Comparison of ENCODE assay signal across 13 cellular contexts in genomic region chr22:30252411-30253204, GRCh38. TPM values are rescaled to one million over a fixed set of nuclear protein-coding genes. Genes with fewer than 3 reads are reported as not detected.
DNase-seq lines count a peak whose midpoint lies in the region; ATAC-seq, FAIRE-seq and TF ChIP-seq lines count a peak whose summit lies in the region.
"Had no signal": no experiment of that assay in that cellular context is flagged by ENCODE, and none has a peak within 500 bp of the region (broad histone marks: within the 10 kb centered on the region; RNA-seq: fewer than 3 reads in every experiment).

No MANE protein-coding gene starts in this region.

- peak overlapping the region; percentile 75 for H3K4me3 Mint-ChIP-seq in activated naive CD8-positive, alpha-beta T cell treated with anti-CD3 and anti-CD28 coated beads, Interleukin-2, amount 10 ng/mL, durations not matched to agents 7 days and 5 days
- H3K4me3 Mint-ChIP-seq in activated naive CD8-positive, alpha-beta T cell treated with anti-CD3 and anti-CD28 coated beads for 36 hours, result no peak overlapping the region
- H3K4me3 Mint-ChIP-seq in T-helper 17 cell, result no peak overlapping the region
- no peak overlapping the region for H3K4me3 Mint-ChIP-seq in effector memory CD8-positive, alpha-beta T cell
- H3K4me3 Mint-ChIP-seq: memory B cell had no signal

- FAIRE-seq in kidney (lab: Jason Lieb, UNC), result no peak

- peaks cover 48% of the 10 kb centered on the region for H3K4me1 Mint-ChIP-seq in activated naive CD8-positive, alpha-beta T cell treated with anti-CD3 and anti-CD28 coated beads, Interleukin-2, amount 10 ng/mL, durations not matched to agents 7 days and 5 days
- peaks cover 33% of the 10 kb centered on the region for H3K4me1 Mint-ChIP-seq in activated naive CD8-positive, alpha-beta T cell treated with anti-CD3 and anti-CD28 coated beads for 36 hours
- H3K4me1 Mint-ChIP-seq in T-helper 17 cell, result peaks cover 19% of the 10 kb centered on the region
- H3K4me1 Mint-ChIP-seq in effector memory CD8-positive, alpha-beta T cell (ENCODE audit: low read depth in 2 of 2), result peaks cover 9 to 14% of the 10 kb centered on the region in 2 donors

- TF ChIP-seq CTCF in kidney (IDR thresholded peaks at IDR 0.05; ENCODE audit: borderline replicate concordance, extremely low read depth, insufficient read depth) (no peak), tibial artery (IDR thresholded peaks at IDR 0.05) (no peak)

- H3K4me3 ChIP-seq in kidney (ENCODE audit: low read length in 2 of 2), result no peak overlapping the region
- peak overlapping the region; percentile 2 to 29 for H3K4me3 ChIP-seq in tibial artery

- peak overlapping the region; percentile 93 for H3K27ac Mint-ChIP-seq in activated naive CD8-positive, alpha-beta T cell treated with anti-CD3 and anti-CD28 coated beads, Interleukin-2, amount 10 ng/mL, durations not matched to agents 7 days and 5 days
- H3K27ac Mint-ChIP-seq in activated naive CD8-positive, alpha-beta T cell treated with anti-CD3 and anti-CD28 coated beads for 36 hours, result no peak overlapping the region
- peak overlapping the region; percentile 37 for H3K27ac Mint-ChIP-seq in T-helper 17 cell
- no peak overlapping the region for H3K27ac Mint-ChIP-seq in effector memory CD8-positive, alpha-beta T cell
- H3K27ac Mint-ChIP-seq: memory B cell had no signal

- H3K27ac ChIP-seq in kidney (ENCODE audit: low read depth in 2 of 2, low read length in 2 of 2), result peak overlapping the region; percentile 23 to 51
- no peak overlapping the region for H3K27ac ChIP-seq in tibial artery
- H3K27ac ChIP-seq: C4-2B had no signal

- ATAC-seq in activated naive CD8-positive, alpha-beta T cell treated with anti-CD3 and anti-CD28 coated beads, Interleukin-2, amount 10 ng/mL, durations not matched to agents 7 days and 5 days (ENCODE audit: low read depth), result peak; percentile 40
- ATAC-seq in T-helper 17 cell (no peak), HG02759 (IDR thresholded peaks at IDR 0.05; ENCODE audit: unreplicated experiment) (no peak)
- no peak for ATAC-seq in effector memory CD8-positive, alpha-beta T cell (replicated peaks)

- H3K4me1 ChIP-seq in kidney (ENCODE audit: control insufficient read depth in 1 of 2, insufficient read depth in 1 of 2, low read depth in 1 of 2, low read length in 2 of 2), result peaks cover 12 to 16% of the 10 kb centered on the region in 2 donors
- peaks cover 0 to 33% (median 20%) of the 10 kb centered on the region in 4 donors for H3K4me1 ChIP-seq in tibial artery

- peaks cover 0 to 16% of the 10 kb centered on the region in 2 donors for H3K27me3 ChIP-seq in tibial artery

- H3K36me3 ChIP-seq in kidney (ENCODE audit: control insufficient read depth in 1 of 2, insufficient read depth in 2 of 2, low read length in 2 of 2), result no peaks in the 10 kb centered on the region
- no peaks in the 10 kb centered on the region for H3K36me3 ChIP-seq in tibial artery

- POLR2A ChIA-PET in activated naive CD8-positive, alpha-beta T cell treated with anti-CD3 and anti-CD28 coated beads, Interleukin-2, amount 10 ng/mL, durations not matched to agents 7 days and 5 days (lab: Charles Lee), result interaction anchor here (0.7 to 2.9 kb wide), 8 partner anchors 10 to 77 kb away, joined by 3 to 11 read pairs (median 4); no protein-coding TSS in a partner anchor

- H3K36me3 Mint-ChIP-seq in activated naive CD8-positive, alpha-beta T cell treated with anti-CD3 and anti-CD28 coated beads, Interleukin-2, amount 10 ng/mL, durations not matched to agents 7 days and 5 days, result no peaks in the 10 kb centered on the region
- H3K36me3 Mint-ChIP-seq in activated naive CD8-positive, alpha-beta T cell treated with anti-CD3 and anti-CD28 coated beads for 36 hours, result no peaks in the 10 kb centered on the region
- peaks cover 4% of the 10 kb centered on the region for H3K36me3 Mint-ChIP-seq in T-helper 17 cell (ENCODE audit: low read depth)
- H3K36me3 Mint-ChIP-seq in effector memory CD8-positive, alpha-beta T cell (ENCODE audit: insufficient read depth), result peaks cover 6% of the 10 kb centered on the region
- H3K36me3 Mint-ChIP-seq: memory B cell had no signal

- no peaks in the 10 kb centered on the region for H3K9me3 Mint-ChIP-seq in activated naive CD8-positive, alpha-beta T cell treated with anti-CD3 and anti-CD28 coated beads, Interleukin-2, amount 10 ng/mL, durations not matched to agents 7 days and 5 days
- no peaks in the 10 kb centered on the region for H3K9me3 Mint-ChIP-seq in activated naive CD8-positive, alpha-beta T cell treated with anti-CD3 and anti-CD28 coated beads for 36 hours
- no peaks in the 10 kb centered on the region for H3K9me3 Mint-ChIP-seq in effector memory CD8-positive, alpha-beta T cell
- H3K9me3 Mint-ChIP-seq: memory B cell had no signal

- no peak overlapping the region for H3K9ac ChIP-seq in kidney (ENCODE audit: low read length in 2 of 2)

- intact Hi-C loops in kidney (cut with DNase I), result no loop called here
- intact Hi-C loops in tibial artery (cut with DNase I; ENCODE audit: low total_unique reads), result no loop called here

- H3K9me3 ChIP-seq in T-helper 17 cell (ENCODE audit: control insufficient read depth, low read length, poor library complexity, severe bottlenecking) (no peaks in the 10 kb centered on the region), kidney (ENCODE audit: control insufficient read depth in 1 of 2, low read length in 2 of 2) (no peaks in the 10 kb centered on the region), tibial artery (no peaks in the 10 kb centered on the region)

- H3K27me3 Mint-ChIP-seq in activated naive CD8-positive, alpha-beta T cell treated with anti-CD3 and anti-CD28 coated beads, Interleukin-2, amount 10 ng/mL, durations not matched to agents 7 days and 5 days, result no peaks in the 10 kb centered on the region
- H3K27me3 Mint-ChIP-seq in activated naive CD8-positive, alpha-beta T cell treated with anti-CD3 and anti-CD28 coated beads for 36 hours, result peaks cover 10% of the 10 kb centered on the region
- H3K27me3 Mint-ChIP-seq in T-helper 17 cell, result no peaks in the 10 kb centered on the region
- H3K27me3 Mint-ChIP-seq in effector memory CD8-positive, alpha-beta T cell, result peaks cover 13 to 14% of the 10 kb centered on the region in 2 donors

- peak; percentile 54 for DNase-seq in activated naive CD8-positive, alpha-beta T cell treated with anti-CD3 and anti-CD28 coated beads, Interleukin-2, amount 10 ng/mL, durations not matched to agents 7 days and 5 days
- DNase-seq in activated naive CD8-positive, alpha-beta T cell treated with anti-CD3 and anti-CD28 coated beads for 36 hours, result no peak
- DNase-seq in T-helper 17 cell, result no peak
- no peak for DNase-seq in kidney
- no peak for DNase-seq in tibial artery
- DNase-seq in effector memory CD8-positive, alpha-beta T cell, result no peak
- no peak for DNase-seq in stimulated activated CD4-positive, alpha-beta T cell treated with anti-CD3 and anti-CD28 coated beads, Interleukin-15, amount 100 ng/mL, for 24 hours
- DNase-seq: KG1 had no signal

RNA-seq across cellular contexts. Expression of gene LIF, which starts 6.0 kb away (rescaled TPM):
- 100 to 1,000 TPM; 508 to 564 TPM for total RNA-seq in activated naive CD8-positive, alpha-beta T cell treated with anti-CD3 and anti-CD28 coated beads, Interleukin-2, amount 10 ng/mL, durations not matched to agents 7 days and 5 days
- total RNA-seq in activated naive CD8-positive, alpha-beta T cell treated with anti-CD3 and anti-CD28 coated beads for 36 hours, result 100 to 1,000 TPM; 282 to 288 TPM
- total RNA-seq in T-helper 17 cell, result 1 to 10 TPM; 1.8 to 5.3 TPM
- total RNA-seq in kidney, result 10.7 TPM
- 0.67 TPM for polyA plus RNA-seq in kidney (ENCODE audit: insufficient read depth, low read depth, low replicate concordance)

RNA-seq across cellular contexts. Expression of gene OSM, which starts 14.0 kb away (rescaled TPM):
- total RNA-seq in activated naive CD8-positive, alpha-beta T cell treated with anti-CD3 and anti-CD28 coated beads, Interleukin-2, amount 10 ng/mL, durations not matched to agents 7 days and 5 days, result 100 to 1,000 TPM; 125 to 142 TPM
- 10 to 100 TPM; 47.9 to 50.7 TPM for total RNA-seq in activated naive CD8-positive, alpha-beta T cell treated with anti-CD3 and anti-CD28 coated beads for 36 hours
- 10 to 100 TPM; 29.1 to 35.2 TPM for total RNA-seq in T-helper 17 cell
- 1.2 TPM for total RNA-seq in kidney
- polyA plus RNA-seq in kidney (ENCODE audit: insufficient read depth, low read depth, low replicate concordance), result 0.56 TPM
- total RNA-seq: epithelial cell of proximal tubule, SK-MEL-5 had no signal

RNA-seq across cellular contexts. Expression of gene CASTOR1, which starts 36.7 kb away (rescaled TPM):
- 10 to 100 TPM; 24.2 to 27.5 TPM for total RNA-seq in activated naive CD8-positive, alpha-beta T cell treated with anti-CD3 and anti-CD28 coated beads, Interleukin-2, amount 10 ng/mL, durations not matched to agents 7 days and 5 days
- 1 to 10 TPM; 2.8 to 3.5 TPM for total RNA-seq in activated naive CD8-positive, alpha-beta T cell treated with anti-CD3 and anti-CD28 coated beads for 36 hours
- total RNA-seq in T-helper 17 cell, result 10 to 100 TPM; 10.6 to 12.4 TPM
- 16.5 TPM for total RNA-seq in kidney
- 71.7 TPM for polyA plus RNA-seq in kidney (ENCODE audit: insufficient read depth, low read depth, low replicate concordance)

Comparison
In these comparisons a context has a peak if more than half of its experiments do, and no peak if none do; other contexts are left out.
1. H3K27ac Mint-ChIP-seq: peak in activated naive CD8-positive, alpha-beta T cell treated with anti-CD3 and anti-CD28 coated beads, Interleukin-2, amount 10 ng/mL, durations not matched to agents 7 days and 5 days (single experiment) and T-helper 17 cell (single experiment); none in activated naive CD8-positive, alpha-beta T cell treated with anti-CD3 and anti-CD28 coated beads for 36 hours (single experiment) and effector memory CD8-positive, alpha-beta T cell (0 of 2).
2. H3K27ac ChIP-seq: peak in kidney (2 of 2); none in tibial artery (0 of 2).
3. H3K4me3 ChIP-seq: peak in tibial artery (2 of 2); none in kidney (0 of 2).
4. RNA of gene LIF, which starts 6.0 kb away (total RNA-seq): 508 to 564 TPM in activated naive CD8-positive, alpha-beta T cell treated with anti-CD3 and anti-CD28 coated beads, Interleukin-2, amount 10 ng/mL, durations not matched to agents 7 days and 5 days and 282 to 288 TPM in activated naive CD8-positive, alpha-beta T cell treated with anti-CD3 and anti-CD28 coated beads for 36 hours; 10.7 TPM in kidney (single experiment) and 1.8 to 5.3 TPM in T-helper 17 cell; every median in the first group is over 10 times any median in the second.
5. RNA of gene OSM, which starts 14.0 kb away (total RNA-seq): 125 to 142 TPM in activated naive CD8-positive, alpha-beta T cell treated with anti-CD3 and anti-CD28 coated beads, Interleukin-2, amount 10 ng/mL, durations not matched to agents 7 days and 5 days, 47.9 to 50.7 TPM in activated naive CD8-positive, alpha-beta T cell treated with anti-CD3 and anti-CD28 coated beads for 36 hours and 29.1 to 35.2 TPM in T-helper 17 cell; 1.2 TPM in kidney (single experiment); every median in the first group is over 10 times any median in the second.